20 cellular contexts compared by ENCODE assay signal in the genomic region with DNA sequence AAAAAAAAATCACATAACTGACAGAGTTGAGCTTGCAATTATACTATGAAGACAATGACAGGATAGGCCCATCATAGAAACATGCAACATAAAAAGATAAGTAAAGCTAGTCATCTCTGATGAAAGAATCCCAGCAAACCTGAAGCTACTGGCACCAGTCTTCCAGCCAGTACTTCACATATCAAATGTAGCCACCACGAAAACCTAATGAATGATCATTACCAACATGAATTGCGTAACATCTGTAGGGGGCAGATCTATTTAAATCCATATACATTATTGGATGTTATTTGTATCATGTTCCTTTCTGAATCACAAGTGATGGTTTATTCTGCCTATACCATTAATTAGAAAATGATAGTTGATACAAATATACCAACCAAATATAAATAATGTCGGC.
DNase-seq lines count a peak whose midpoint lies in the region; ATAC-seq, FAIRE-seq and TF ChIP-seq lines count a peak whose summit lies in the region.
"Had no signal": no experiment of that assay in that cellular context is flagged by ENCODE, and none has a peak within 500 bp of the region (broad histone marks: within the 10 kb centered on the region; RNA-seq: fewer than 3 reads in every experiment).

No MANE protein-coding gene starts in this region.

- POLR2A ChIA-PET in A549 (lab: Yijun Ruan, JAX), result no interaction called here

- no peak for TF ChIP-seq RAD21 in A549 (conservative IDR thresholded peaks at IDR 0.05 in 1 of 2, IDR thresholded peaks at IDR 0.05 in 1 of 2)
- no peak for TF ChIP-seq RAD21 in Ishikawa (IDR thresholded peaks at IDR 0.05; ENCODE audit: low read depth)

- TF ChIP-seq POLR2A in A549 (IDR thresholded peaks at IDR 0.05; ENCODE audit: low read length) (no peak), GM12891 (IDR thresholded peaks at IDR 0.05; ENCODE audit: low read depth, low read length) (no peak)

- H3K9me3 ChIP-seq in A549, result no peaks in the 10 kb centered on the region
- H3K9me3 ChIP-seq: BE2C had no signal

- H3K4me1 Mint-ChIP-seq in endothelial cell (ENCODE audit: unreplicated experiment), result no peaks in the 10 kb centered on the region
- peaks cover 4% of the 10 kb centered on the region for H3K4me1 Mint-ChIP-seq in activated T-cell treated with anti-CD3 and anti-CD28 coated beads, Interleukin-2, amount 50 U/mL, for 24 hours (ENCODE audit: low read depth)
- H3K4me1 Mint-ChIP-seq: CD14-positive monocyte; CD8-positive, alpha-beta memory T cell had no signal

- TF ChIP-seq EP300 in A549 (IDR thresholded peaks at IDR 0.05), result no peak
- no peak for TF ChIP-seq EP300 in Ishikawa (IDR thresholded peaks at IDR 0.05; ENCODE audit: borderline replicate concordance)

- peaks cover 18% of the 10 kb centered on the region for H3K36me3 Mint-ChIP-seq in endothelial cell (ENCODE audit: low read depth, unreplicated experiment)
- peaks cover 5% of the 10 kb centered on the region for H3K36me3 Mint-ChIP-seq in activated T-cell treated with anti-CD3 and anti-CD28 coated beads, Interleukin-2, amount 50 U/mL, for 24 hours (ENCODE audit: low read depth)
- H3K36me3 Mint-ChIP-seq: CD8-positive, alpha-beta memory T cell had no signal

- DNase-seq in A549 (ENCODE audit: low read depth in 1 of 2, low spot score in 1 of 2) (no peak), GM12891 (ENCODE audit: insufficient read length, low spot score) (no peak), endothelial cell (ENCODE audit: low spot score) (no peak)
- no peak for DNase-seq in stimulated activated naive CD8-positive, alpha-beta T cell treated with anti-CD3 and anti-CD28 coated beads, Interleukin-15, Interleukin-2, amounts not matched to agents 100 U/mL and 50 U/mL, for 24 hours
- DNase-seq in activated T-cell treated with anti-CD3 and anti-CD28 coated beads, Interleukin-2, amount 50 U/mL, for 24 hours, result no peak
- DNase-seq: AML-193; BE2C; Calu3; CD4-positive, alpha-beta T cell; CD8-positive, alpha-beta memory T cell; COR-L47; DMS53; DMS79 treated with DMSO at 0.1 percent for 48 hours; GF-D8; GOT3; H7; HCEC 1CT had no signal

- H3K27ac Mint-ChIP-seq in endothelial cell (ENCODE audit: unreplicated experiment), result no peak overlapping the region
- no peak overlapping the region for H3K27ac Mint-ChIP-seq in activated T-cell treated with anti-CD3 and anti-CD28 coated beads, Interleukin-2, amount 50 U/mL, for 24 hours
- H3K27ac Mint-ChIP-seq: CD14-positive monocyte; CD4-positive, alpha-beta T cell; CD8-positive, alpha-beta memory T cell had no signal

- no peak for ATAC-seq in A549
- ATAC-seq in stimulated activated naive CD8-positive, alpha-beta T cell treated with anti-CD3 and anti-CD28 coated beads, Interleukin-15, Interleukin-2, amounts not matched to agents 100 U/mL and 50 U/mL, for 24 hours, result no peak

- no peak overlapping the region for H3K4me3 ChIP-seq in A549
- H3K4me3 ChIP-seq: BLaER1 treated with 17β-estradiol and CSF1 and Interleukin-3, amounts not matched to agents 10 nM and 100 nM had no signal

- H3K27ac ChIP-seq in A549, result no peak overlapping the region
- H3K27ac ChIP-seq: BLaER1 treated with 17β-estradiol and CSF1 and Interleukin-3, amounts not matched to agents 10 nM and 100 nM had no signal

- no peak for TF ChIP-seq CTCF in A549 (IDR thresholded peaks at IDR 0.05)
- TF ChIP-seq CTCF in endothelial cell (IDR thresholded peaks at IDR 0.05; ENCODE audit: unreplicated experiment), result no peak

- CTCF ChIA-PET in A549 (lab: Yijun Ruan, JAX), result no interaction called here

- H3K4me2 ChIP-seq in A549, result no peak overlapping the region
- H3K4me2 ChIP-seq: BLaER1 treated with 17β-estradiol and CSF1 and Interleukin-3, amounts not matched to agents 10 nM and 100 nM had no signal

- WGBS in A549 (ENCODE audit: missing lambda C conversion rate), result 90% methylated on average over 3 of the region's 3 CpGs

- no peaks in the 10 kb centered on the region for H3K4me1 ChIP-seq in A549
- H3K4me1 ChIP-seq: BE2C had no signal

- H3K9me3 Mint-ChIP-seq in endothelial cell (ENCODE audit: unreplicated experiment), result no peaks in the 10 kb centered on the region
- no peaks in the 10 kb centered on the region for H3K9me3 Mint-ChIP-seq in activated T-cell treated with anti-CD3 and anti-CD28 coated beads, Interleukin-2, amount 50 U/mL, for 24 hours
- H3K9me3 Mint-ChIP-seq: CD14-positive monocyte; CD4-positive, alpha-beta T cell; CD8-positive, alpha-beta memory T cell had no signal

- FAIRE-seq in A549 (lab: Jason Lieb, UNC) (peak; percentile 39), GM12891 (lab: Jason Lieb, UNC) (peak; percentile 9)

- H3K27me3 Mint-ChIP-seq in endothelial cell (ENCODE audit: unreplicated experiment), result no peaks in the 10 kb centered on the region
- H3K27me3 Mint-ChIP-seq in activated T-cell treated with anti-CD3 and anti-CD28 coated beads, Interleukin-2, amount 50 U/mL, for 24 hours, result peaks cover 2% of the 10 kb centered on the region
- H3K27me3 Mint-ChIP-seq: CD4-positive, alpha-beta T cell; CD8-positive, alpha-beta memory T cell had no signal

- peak overlapping the region; percentile 42 for H3K4me3 Mint-ChIP-seq in endothelial cell (ENCODE audit: unreplicated experiment)
- no peak overlapping the region for H3K4me3 Mint-ChIP-seq in activated T-cell treated with anti-CD3 and anti-CD28 coated beads, Interleukin-2, amount 50 U/mL, for 24 hours
- H3K4me3 Mint-ChIP-seq: CD14-positive monocyte; CD4-positive, alpha-beta T cell; CD8-positive, alpha-beta memory T cell had no signal

TF ChIP-seq in A549, 52 proteins besides CTCF, POLR2A, EP300 and RAD21:
- TF ChIP-seq CHD4 (IDR thresholded peaks at IDR 0.05; ENCODE audit: borderline replicate concordance) (no peak), CEBPB (IDR thresholded peaks at IDR 0.05) (peak in 1 of 2 experiments; percentile 34; a peak in 1 of 4 replicates)
TF ChIP-seq in A549: peak in this region for 1.

TF ChIP-seq in GM12891, 5 proteins besides CTCF, POLR2A, EP300 and RAD21:
- TF ChIP-seq PAX5 (IDR thresholded peaks at IDR 0.05; ENCODE audit: insufficient read depth, low read length, severe bottlenecking), result no peak
- no peak for TF ChIP-seq TAF1 (IDR thresholded peaks at IDR 0.05; ENCODE audit: low read depth, low read length)
- TF ChIP-seq SPI1 (IDR thresholded peaks at IDR 0.05; ENCODE audit: low read depth, low read length), result no peak
- no peak for TF ChIP-seq POU2F2 (IDR thresholded peaks at IDR 0.05; ENCODE audit: low read depth, low read length)
- no peak for TF ChIP-seq POLR2AphosphoS5 (IDR thresholded peaks at IDR 0.05; ENCODE audit: low read depth, low read length)

TF ChIP-seq in Ishikawa, 13 proteins besides CTCF, POLR2A, EP300 and RAD21:
- TF ChIP-seq CREB1 (IDR thresholded peaks at IDR 0.05; ENCODE audit: low read depth) (no peak), CEBPB (IDR thresholded peaks at IDR 0.05) (peak; percentile 44; the same call in 1 of the 2 replicates)
